Comparison of ENCODE assay signal across 10 cellular contexts in genomic region chr6:149334682-149335160, GRCh38. TPM values are rescaled to one million over a fixed set of nuclear protein-coding genes. Genes with fewer than 3 reads are reported as not detected.
A peak's percentile ranks its signal among the peaks of the same experiment; 100 is the strongest.
DNase-seq lines count a peak whose midpoint lies in the region; ATAC-seq and TF ChIP-seq lines count a peak whose summit lies in the region.
"Had no signal": no experiment of that assay in that cellular context is flagged by ENCODE, and none has a peak within 500 bp of the region (broad histone marks: within the 10 kb centered on the region; RNA-seq: fewer than 3 reads in every experiment).

No MANE protein-coding gene starts in this region.

- no peak for ATAC-seq in activated CD8-positive, alpha-beta T cell treated with anti-CD3 and anti-CD28 coated beads for 36 hours

- POLR2A ChIA-PET in activated CD8-positive, alpha-beta T cell treated with anti-CD3 and anti-CD28 coated beads for 36 hours (lab: Charles Lee) = interaction anchor here (0.5 to 3.1 kb wide), 7 partner anchors 10 to 268 kb away, joined by 3 to 23 read pairs (median 4); partner anchors contain the start of gene TAB2

- peak; percentile 29 for DNase-seq in AG08396 (ENCODE audit: low spot score)
- peak; percentile 35 for DNase-seq in H4 (ENCODE audit: low spot score)
- DNase-seq in activated CD8-positive, alpha-beta T cell treated with anti-CD3 and anti-CD28 coated beads for 36 hours = no peak
- peak; percentile 77 for DNase-seq in iris pigment epithelial cell (ENCODE audit: low read depth)
- no peak for DNase-seq in GOT3 (lab: John Stamatoyannopoulos, UW)
- no peak for DNase-seq in medulla oblongata (ENCODE audit: extremely low spot score)
- DNase-seq in stimulated activated CD4-positive, alpha-beta T cell treated with anti-CD3 and anti-CD28 coated beads, Interleukin-4, amount 100 ng/mL, for 24 hours = no peak
- no peak for DNase-seq in cerebellar nuclear complex (lab: John Stamatoyannopoulos, UW)
- DNase-seq: NCI-H1417 treated with DMSO at 0.1 percent for 48 hours had no signal

- peak overlapping the region; percentile 87 for H3K27ac Mint-ChIP-seq in activated CD8-positive, alpha-beta T cell treated with anti-CD3 and anti-CD28 coated beads for 36 hours

- no peak for TF ChIP-seq CTCF in activated CD8-positive, alpha-beta T cell treated with anti-CD3 and anti-CD28 coated beads for 36 hours (IDR thresholded peaks at IDR 0.05)

- H3K9me3 Mint-ChIP-seq in activated CD8-positive, alpha-beta T cell treated with anti-CD3 and anti-CD28 coated beads for 36 hours = peaks cover 4% of the 10 kb centered on the region
- H3K9me3 Mint-ChIP-seq: neural crest cell had no signal

- peaks cover 42% of the 10 kb centered on the region for H3K36me3 Mint-ChIP-seq in activated CD8-positive, alpha-beta T cell treated with anti-CD3 and anti-CD28 coated beads for 36 hours (ENCODE audit: low read depth)

- intact Hi-C loops in activated CD8-positive, alpha-beta T cell treated with anti-CD3 and anti-CD28 coated beads for 36 hours (cut with micrococcal nuclease) = loop anchor here (5.0 kb wide), 1 partner anchor 302 kb away; no protein-coding TSS in a partner anchor

- peaks cover 90% of the 10 kb centered on the region for H3K4me1 Mint-ChIP-seq in activated CD8-positive, alpha-beta T cell treated with anti-CD3 and anti-CD28 coated beads for 36 hours (ENCODE audit: low read depth)

- H3K27me3 Mint-ChIP-seq in activated CD8-positive, alpha-beta T cell treated with anti-CD3 and anti-CD28 coated beads for 36 hours = no peaks in the 10 kb centered on the region

- no peak overlapping the region for H3K4me3 Mint-ChIP-seq in activated CD8-positive, alpha-beta T cell treated with anti-CD3 and anti-CD28 coated beads for 36 hours
- H3K4me3 Mint-ChIP-seq: neural crest cell had no signal

- CTCF ChIA-PET in activated CD8-positive, alpha-beta T cell treated with anti-CD3 and anti-CD28 coated beads for 36 hours (lab: Charles Lee) = interaction anchor here (1.2 to 3.1 kb wide), 4 partner anchors 12 to 268 kb away, joined by 3 to 13 read pairs (median 6); no protein-coding TSS in a partner anchor

RNA-seq across cellular contexts. Expression of gene TAB2, which starts 17.2 kb away (rescaled TPM):
- 15.5 and 16.7 TPM in 2 replicates for total RNA-seq in H4 (2014; rRNA removed; shearing (Covaris generic))
- total RNA-seq in activated CD8-positive, alpha-beta T cell treated with anti-CD3 and anti-CD28 coated beads for 36 hours = 10 to 100 TPM; 64.8 to 69.1 TPM

Comparison
In these comparisons a context has a peak if more than half of its experiments do, and no peak if none do; other contexts are left out.
1. DNase-seq: peak in AG08396 (single experiment), H4 (single experiment) and iris pigment epithelial cell (single experiment); none in activated CD8-positive, alpha-beta T cell treated with anti-CD3 and anti-CD28 coated beads for 36 hours (single experiment), GOT3 (single experiment), medulla oblongata (single experiment), stimulated activated CD4-positive, alpha-beta T cell treated with anti-CD3 and anti-CD28 coated beads, Interleukin-4, amount 100 ng/mL, for 24 hours (single experiment) and cerebellar nuclear complex (0 of 2).